ENCODE assay signal across 8 cellular contexts in genomic region chr19:7068599-7068998, GRCh38. TPM values are rescaled to one million over a fixed set of nuclear protein-coding genes. Genes with fewer than 3 reads are reported as not detected.
DNase-seq lines count a peak whose midpoint lies in the region; ATAC-seq lines count a peak whose summit lies in the region.
"Had no signal": no experiment of that assay in that cellular context is flagged by ENCODE, and none has a peak within 500 bp of the region (broad histone marks: within the 10 kb centered on the region; RNA-seq: fewer than 3 reads in every experiment).

No MANE protein-coding gene starts in this region.

- H3K27me3 ChIP-seq in MG63: no peaks in the 10 kb centered on the region
- H3K27me3 ChIP-seq in skeletal muscle tissue (ENCODE audit: control insufficient read depth in 3 of 3, insufficient read depth in 3 of 3, low read length in 3 of 3): no peaks in the 10 kb centered on the region
- H3K27me3 ChIP-seq: brain microvascular endothelial cell had no signal

- peaks cover 4 to 14% (median 7%) of the 10 kb centered on the region in 3 donors for H3K4me1 ChIP-seq in skeletal muscle tissue (ENCODE audit: control insufficient read depth in 3 of 3, insufficient read depth in 3 of 3, low read length in 3 of 3)

- H3K27ac ChIP-seq in cingulate gyrus (ENCODE audit: low read depth, low read length): peak overlapping the region; percentile 39
- H3K27ac ChIP-seq in skeletal muscle tissue (ENCODE audit: low read depth, low read length): no peak overlapping the region

- peak overlapping the region; percentile 90 for H3K4me3 ChIP-seq in MG63
- peak overlapping the region; percentile 58 to 75 (median 60) for H3K4me3 ChIP-seq in skeletal muscle tissue (ENCODE audit: low read length in 3 of 3)

- no peak overlapping the region for H3K9ac ChIP-seq in skeletal muscle tissue (ENCODE audit: low read depth in 1 of 3, low read length in 3 of 3)

- H3K36me3 ChIP-seq in MG63 (peaks cover 37% of the 10 kb centered on the region), skeletal muscle tissue (ENCODE audit: control insufficient read depth in 3 of 3, insufficient read depth in 3 of 3, low read length in 3 of 3) (peaks cover 16 to 21% (median 18%) of the 10 kb centered on the region in 3 donors)

- peaks cover 10% of the 10 kb centered on the region for H3K9me3 ChIP-seq in MG63
- H3K9me3 ChIP-seq in skeletal muscle tissue (ENCODE audit: control insufficient read depth in 3 of 3, low read length in 3 of 3): no peaks in the 10 kb centered on the region

- intact Hi-C loops in sciatic nerve (cut with DNase I): no loop called here

- DNase-seq in MG63 (no peak), cerebellum (ENCODE audit: low spot score) (no peak), sciatic nerve (ENCODE audit: low spot score) (no peak), putamen (ENCODE audit: low spot score) (no peak)

- ATAC-seq in sciatic nerve: no peak

RNA-seq across cellular contexts. Expression of gene ZNF557, which starts 0.9 kb away (rescaled TPM):
- 8.7 and 13.1 TPM in 2 replicates for total RNA-seq in MG63 (2014; rRNA removed; shearing (Covaris generic); ENCODE audit: low replicate concordance)
- total RNA-seq in skeletal muscle tissue: 16.7 TPM
- total RNA-seq in cerebellum: 22.3 TPM
- 10.0 TPM for total RNA-seq in sciatic nerve

RNA-seq across cellular contexts. Expression of gene MBD3L3, which starts 10.1 kb away (rescaled TPM):
- not detected in 2 replicates for total RNA-seq in MG63 (2014; rRNA removed; shearing (Covaris generic); ENCODE audit: low replicate concordance)
- total RNA-seq in skeletal muscle tissue: not detected
- total RNA-seq in cerebellum: not detected
- total RNA-seq in sciatic nerve: not detected
- total RNA-seq: renal cortical epithelial cell had no signal

RNA-seq across cellular contexts. Expression of gene MBD3L2, which starts 19.5 kb away (rescaled TPM):
- not detected in 2 replicates for total RNA-seq in MG63 (2014; rRNA removed; shearing (Covaris generic); ENCODE audit: low replicate concordance)
- total RNA-seq in skeletal muscle tissue (not detected), cerebellum (not detected), sciatic nerve (not detected)
- total RNA-seq: renal cortical epithelial cell had no signal

RNA-seq across cellular contexts. Expression of gene MBD3L4, which starts 28.6 kb away (rescaled TPM):
- total RNA-seq in MG63 (2014; rRNA removed; shearing (Covaris generic); ENCODE audit: low replicate concordance): not detected in 2 replicates
- not detected for total RNA-seq in skeletal muscle tissue
- not detected for total RNA-seq in cerebellum
- not detected for total RNA-seq in sciatic nerve
- total RNA-seq: renal cortical epithelial cell had no signal

RNA-seq across cellular contexts. Expression of gene MBD3L5, which starts 38.2 kb away (rescaled TPM):
- total RNA-seq in MG63 (2014; rRNA removed; shearing (Covaris generic); ENCODE audit: low replicate concordance): not detected in 2 replicates
- total RNA-seq in skeletal muscle tissue: not detected
- not detected for total RNA-seq in cerebellum
- total RNA-seq in sciatic nerve: not detected
- total RNA-seq: renal cortical epithelial cell had no signal
